1 cellular context compared by ENCODE assay signal in genomic region chr11:94770563-94771120, GRCh38.
TF ChIP-seq lines count a peak whose summit lies in the region.

No MANE protein-coding gene starts in this region.

TF ChIP-seq in GM23338, 12 proteins besides CTCF, POLR2A, EP300 and RAD21 (continued from another document):
- TF ChIP-seq ZNF462 (CRISPR knock-in tag; IDR thresholded peaks at IDR 0.05) (no peak), POLR2AphosphoS5 (IDR thresholded peaks at IDR 0.05; ENCODE audit: low read depth) (no peak)
